ENCODE assay signal across 8 cellular contexts in genomic region chr4:185810746-185811508, GRCh38. TPM values are rescaled to one million over a fixed set of nuclear protein-coding genes. Genes with fewer than 3 reads are reported as not detected.
DNase-seq lines count a peak whose midpoint lies in the region; ATAC-seq and TF ChIP-seq lines count a peak whose summit lies in the region.

No MANE protein-coding gene starts in this region.

- no peaks in the 10 kb centered on the region for H4K20me1 ChIP-seq in BLaER1 treated with 17β-estradiol and CSF1 and Interleukin-3, amounts not matched to agents 10 nM and 100 nM
- H4K20me1 ChIP-seq in neural cell (ENCODE audit: insufficient read depth), result no peaks in the 10 kb centered on the region

- H3K9me2 ChIP-seq in neural cell (ENCODE audit: insufficient read depth, low read length), result no peaks in the 10 kb centered on the region

- H3K27ac Mint-ChIP-seq in activated naive CD4-positive, alpha-beta T cell treated with anti-CD3 and anti-CD28 coated beads, Interleukin-2, amount 50 U/mL, for 72 hours, result no peak overlapping the region

- peaks cover 21 to 51% (median 33%) of the 10 kb centered on the region in 10 experiments for H3K4me1 ChIP-seq in BLaER1 treated with 17β-estradiol and CSF1 and Interleukin-3, amounts not matched to agents 10 nM and 100 nM
- no peaks in the 10 kb centered on the region for H3K4me1 ChIP-seq in esophagus (ENCODE audit: control insufficient read depth in 2 of 2, insufficient read depth in 2 of 2, low read length in 1 of 2)

- no peak overlapping the region for H2AFZ ChIP-seq in neural cell (ENCODE audit: low read depth, low read length)

- no peaks in the 10 kb centered on the region for H3K36me3 ChIP-seq in BLaER1 treated with 17β-estradiol and CSF1 and Interleukin-3, amounts not matched to agents 10 nM and 100 nM
- H3K36me3 ChIP-seq in esophagus (ENCODE audit: control insufficient read depth in 2 of 2, insufficient read depth in 2 of 2, low read length in 1 of 2) (no peaks in the 10 kb centered on the region), neural cell (ENCODE audit: insufficient read depth, low read length) (no peaks in the 10 kb centered on the region)

- ATAC-seq in HG02981 (IDR thresholded peaks at IDR 0.05; ENCODE audit: unreplicated experiment), result no peak
- ATAC-seq in activated naive CD4-positive, alpha-beta T cell treated with anti-CD3 and anti-CD28 coated beads, Interleukin-2, amount 50 U/mL, for 72 hours, result no peak

- TF ChIP-seq EP300 in neural cell (conservative IDR thresholded peaks at IDR 0.05; ENCODE audit: poor library complexity, severe bottlenecking), result no peak

- H3K27me3 ChIP-seq in BLaER1 treated with 17β-estradiol and CSF1 and Interleukin-3, amounts not matched to agents 10 nM and 100 nM, result peaks cover 0 to 34% (median 9%) of the 10 kb centered on the region in 11 experiments; a peak in 10 of 22 replicates
- no peaks in the 10 kb centered on the region for H3K27me3 ChIP-seq in esophagus (ENCODE audit: control insufficient read depth in 1 of 2, insufficient read depth in 2 of 2, low read length in 2 of 2)
- H3K27me3 ChIP-seq in neural cell (ENCODE audit: insufficient read depth, low read depth, low read length), result no peaks in the 10 kb centered on the region

- 42 to 50% methylated on average over 13 of the region's 13 CpGs for WGBS in esophagus, 2 donors

- peak overlapping the region in 3 of 11 experiments; percentile 13 to 32 (median 27); a peak in 3 of 22 replicates for H3K27ac ChIP-seq in BLaER1 treated with 17β-estradiol and CSF1 and Interleukin-3, amounts not matched to agents 10 nM and 100 nM
- H3K27ac ChIP-seq in esophagus (ENCODE audit: low read depth in 2 of 2, low read length in 1 of 2) (no peak overlapping the region), neural cell (ENCODE audit: low read length) (peak overlapping the region; percentile 85)

- no peaks in the 10 kb centered on the region for H3F3A ChIP-seq in neural cell (ENCODE audit: insufficient read depth, low read length, poor library complexity, severe bottlenecking)

- H3K4me3 ChIP-seq in BLaER1 treated with 17β-estradiol and CSF1 and Interleukin-3, amounts not matched to agents 10 nM and 100 nM, result peak overlapping the region in 8 of 10 experiments; percentile 36 to 55 (median 52); a peak in 14 of 20 replicates
- peak overlapping the region; percentile 43 to 59 for H3K4me3 ChIP-seq in esophagus (ENCODE audit: low read depth in 1 of 2, low read length in 2 of 2)
- peak overlapping the region; percentile 73 for H3K4me3 ChIP-seq in neural cell (ENCODE audit: low read length)

- DNase-seq in NCI-H526 (lab: John Stamatoyannopoulos, UW) (peak; percentile 41 to 50), cortex of kidney (lab: John Stamatoyannopoulos, UW) (no peak)
- no peak for DNase-seq in stimulated activated naive CD4-positive, alpha-beta T cell treated with Interleukin-2 at 50 U/mL for 16 hours (lab: John Stamatoyannopoulos, UW)
- no peak for DNase-seq in activated naive CD4-positive, alpha-beta T cell treated with anti-CD3 and anti-CD28 coated beads, Interleukin-2, amount 50 U/mL, for 72 hours (ENCODE audit: low spot score in 2 of 2)

- no peaks in the 10 kb centered on the region for H3K9me3 ChIP-seq in BLaER1 treated with 17β-estradiol and CSF1 and Interleukin-3, amounts not matched to agents 10 nM and 100 nM (replicated peaks in 1 of 11)
- H3K9me3 ChIP-seq in esophagus (ENCODE audit: control insufficient read depth in 2 of 2, insufficient read depth in 1 of 2, low read depth in 1 of 2, low read length in 1 of 2) (no peaks in the 10 kb centered on the region), neural cell (ENCODE audit: low read length) (no peaks in the 10 kb centered on the region)

- peak overlapping the region; percentile 84 to 96 (median 91) for H3K4me2 ChIP-seq in BLaER1 treated with 17β-estradiol and CSF1 and Interleukin-3, amounts not matched to agents 10 nM and 100 nM
- peak overlapping the region; percentile 94 for H3K4me2 ChIP-seq in neural cell (ENCODE audit: low read length)

- no peaks in the 10 kb centered on the region for H3K36me3 Mint-ChIP-seq in activated naive CD4-positive, alpha-beta T cell treated with anti-CD3 and anti-CD28 coated beads, Interleukin-2, amount 50 U/mL, for 72 hours

- TF ChIP-seq CTCF in neural cell (IDR thresholded peaks at IDR 0.05; ENCODE audit: poor library complexity, severe bottlenecking), result no peak

- H3K9ac ChIP-seq in BLaER1 treated with 17β-estradiol and CSF1 and Interleukin-3, amounts not matched to agents 10 nM and 100 nM, result peak overlapping the region in 5 of 11 experiments; percentile 27 to 53 (median 37); a peak in 6 of 22 replicates
- H3K9ac ChIP-seq in neural cell (ENCODE audit: low read length), result peak overlapping the region; percentile 74

- no peaks in the 10 kb centered on the region for H3K9me3 Mint-ChIP-seq in activated naive CD4-positive, alpha-beta T cell treated with anti-CD3 and anti-CD28 coated beads, Interleukin-2, amount 50 U/mL, for 72 hours

- no peak for TF ChIP-seq RAD21 in neural cell (conservative IDR thresholded peaks at IDR 0.05)

- peaks cover 41% of the 10 kb centered on the region for H3K79me2 ChIP-seq in neural cell (replicated peaks; ENCODE audit: insufficient read depth, low read length)

TF ChIP-seq in neural cell, 6 proteins besides CTCF, POLR2A, EP300 and RAD21:
- no peak for TF ChIP-seq TAF1 (IDR thresholded peaks at IDR 0.05; ENCODE audit: low read depth)

RNA-seq across cellular contexts. Expression of gene SORBS2, which starts 1.1 kb away (rescaled TPM):
- polyA plus RNA-seq in esophagus (10 to 100 TPM; 22.7 to 33.4 TPM), neural cell (46.0 and 56.1 TPM in 2 replicates)
- 136 and 160 TPM in 2 replicates for polyA minus RNA-seq in neural cell
- total RNA-seq in activated naive CD4-positive, alpha-beta T cell treated with anti-CD3 and anti-CD28 coated beads, Interleukin-2, amount 50 U/mL, for 72 hours, result not detected

Comparison
In these comparisons a context has a peak if more than half of its experiments do, and no peak if none do; other contexts are left out.
1. DNase-seq: peak in NCI-H526 (2 of 2); none in cortex of kidney (single experiment), stimulated activated naive CD4-positive, alpha-beta T cell treated with Interleukin-2 at 50 U/mL for 16 hours (single experiment) and activated naive CD4-positive, alpha-beta T cell treated with anti-CD3 and anti-CD28 coated beads, Interleukin-2, amount 50 U/mL, for 72 hours (0 of 2).
2. Peak in every context shown above with its lines, with median percentiles within 50 percentile points of each other: H3K4me3 ChIP-seq.